ENCODE assay signal across 18 cellular contexts in the genomic region with DNA sequence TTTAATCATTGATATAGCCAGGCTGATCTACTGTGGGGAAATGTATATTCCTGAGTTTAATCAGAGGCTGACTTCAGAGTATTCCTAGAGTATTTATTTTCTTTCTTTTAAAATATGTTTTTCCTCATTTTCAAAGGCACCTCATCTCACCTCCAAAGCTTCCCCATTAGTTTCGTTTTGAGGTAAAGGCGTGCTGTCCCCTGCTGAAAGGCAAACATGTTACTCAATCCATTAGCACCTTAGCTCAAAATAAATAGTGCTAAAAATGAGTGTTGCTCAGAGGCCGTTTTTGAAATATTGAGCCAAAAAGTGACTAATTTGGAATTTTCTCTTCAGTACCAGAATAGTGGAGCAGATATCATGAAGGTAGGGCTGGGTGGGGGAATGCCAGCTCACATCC.
"Had no signal": no experiment of that assay in that cellular context is flagged by ENCODE, and none has a peak within 500 bp of the region (broad histone marks: within the 10 kb centered on the region; RNA-seq: fewer than 3 reads in every experiment).

No MANE protein-coding gene starts in this region.

- H3K36me3 Mint-ChIP-seq: immature natural killer cell, naive B cell had no signal

- H3K27ac Mint-ChIP-seq: effector memory CD8-positive, alpha-beta T cell; immature natural killer cell; nephron had no signal

- H3K4me1 ChIP-seq: esophagus squamous epithelium, gastroesophageal sphincter had no signal

- H3K27me3 Mint-ChIP-seq: effector memory CD8-positive, alpha-beta T cell had no signal

- H3K36me3 ChIP-seq: esophagus squamous epithelium, gastroesophageal sphincter, ovary, stomach, thoracic aorta, transverse colon had no signal

- H3K9me3 ChIP-seq: gastroesophageal sphincter, ovary, stomach, thoracic aorta, transverse colon had no signal

- H3K4me3 Mint-ChIP-seq: effector memory CD8-positive, alpha-beta T cell; immature natural killer cell; naive B cell; nephron had no signal

- H3K27me3 ChIP-seq: gastroesophageal sphincter, ovary, stomach, transverse colon had no signal

- H3K9me3 Mint-ChIP-seq: nephron had no signal

- H3K4me1 Mint-ChIP-seq: immature natural killer cell, naive B cell had no signal

- DNase-seq: effector memory CD8-positive, alpha-beta T cell; esophagus squamous epithelium; foreskin fibroblast; glutamatergic neuron; immature natural killer cell; left ventricle myocardium superior; mesendoderm; naive B cell; ovary; right cardiac atrium; stimulated activated CD4-positive, alpha-beta T cell treated with anti-CD3 and anti-CD28 coated beads, Interleukin-12 subunit alpha, Interleukin-12 subunit beta, amount 100 ng/mL, for 4 hours; stimulated activated naive CD4-positive, alpha-beta T cell; stomach; substantia nigra; transverse colon had no signal

- H3K27ac ChIP-seq: esophagus squamous epithelium, gastroesophageal sphincter, ovary, thoracic aorta, transverse colon had no signal

- H3K4me3 ChIP-seq: esophagus squamous epithelium, gastroesophageal sphincter, ovary, stomach, thoracic aorta, transverse colon had no signal
